In genomic region chr12:88144037-88144436, GRCh38 we compare ENCODE assay signal across 1 cellular context.
TF ChIP-seq lines count a peak whose summit lies in the region.

No MANE protein-coding gene starts in this region.

TF ChIP-seq in GM23338, 12 proteins besides CTCF, POLR2A, EP300 and RAD21:
- TF ChIP-seq ZNF114 (CRISPR knock-in tag; IDR thresholded peaks at IDR 0.05) (no peak), NANOG (IDR thresholded peaks at IDR 0.05; ENCODE audit: borderline replicate concordance) (no peak), POLR2AphosphoS5 (IDR thresholded peaks at IDR 0.05; ENCODE audit: low read depth) (no peak), EZH2 (IDR thresholded peaks at IDR 0.05; ENCODE audit: low read depth, unreplicated experiment) (no peak), ZNF331 (CRISPR knock-in tag; IDR thresholded peaks at IDR 0.05; ENCODE audit: low read depth) (no peak), ZNF462 (CRISPR knock-in tag; IDR thresholded peaks at IDR 0.05) (no peak), REST (IDR thresholded peaks at IDR 0.05; ENCODE audit: unreplicated experiment) (no peak), ETS1 (IDR thresholded peaks at IDR 0.05) (no peak), STAT1 (IDR thresholded peaks at IDR 0.05; ENCODE audit: unreplicated experiment) (no peak), EZH2phosphoT487 (IDR thresholded peaks at IDR 0.05; ENCODE audit: unreplicated experiment) (no peak), CREB1 (CRISPR knock-in tag; IDR thresholded peaks at IDR 0.05; ENCODE audit: low read depth) (no peak), JUNB (IDR thresholded peaks at IDR 0.05; ENCODE audit: unreplicated experiment) (no peak)
